In the genomic region with DNA sequence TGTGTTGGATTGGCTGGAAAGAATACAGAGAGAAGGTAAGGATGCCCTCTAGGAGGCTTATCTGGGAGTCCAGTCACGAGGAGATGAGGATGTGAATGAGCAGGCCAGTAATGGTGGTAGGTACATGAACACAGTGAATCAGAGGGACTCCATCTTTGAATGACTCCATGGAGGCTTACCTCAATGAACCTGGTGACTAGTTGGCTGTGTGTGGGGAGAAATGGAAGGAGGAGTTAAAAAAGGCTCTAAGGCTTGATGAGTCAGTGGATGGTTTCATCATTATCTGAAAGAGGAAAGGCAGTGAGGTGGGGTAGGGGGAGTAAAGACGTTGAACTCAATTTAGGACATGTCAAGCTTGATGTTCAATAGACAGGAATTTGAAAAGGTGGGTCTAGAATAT, we compare ENCODE assay signal across 1 cellular context.
TF ChIP-seq lines count a peak whose summit lies in the region.

No MANE protein-coding gene starts in this region.

TF ChIP-seq in GM23338, 12 proteins besides CTCF, POLR2A, EP300 and RAD21 (continued from another document):
- TF ChIP-seq, protein P1, sequence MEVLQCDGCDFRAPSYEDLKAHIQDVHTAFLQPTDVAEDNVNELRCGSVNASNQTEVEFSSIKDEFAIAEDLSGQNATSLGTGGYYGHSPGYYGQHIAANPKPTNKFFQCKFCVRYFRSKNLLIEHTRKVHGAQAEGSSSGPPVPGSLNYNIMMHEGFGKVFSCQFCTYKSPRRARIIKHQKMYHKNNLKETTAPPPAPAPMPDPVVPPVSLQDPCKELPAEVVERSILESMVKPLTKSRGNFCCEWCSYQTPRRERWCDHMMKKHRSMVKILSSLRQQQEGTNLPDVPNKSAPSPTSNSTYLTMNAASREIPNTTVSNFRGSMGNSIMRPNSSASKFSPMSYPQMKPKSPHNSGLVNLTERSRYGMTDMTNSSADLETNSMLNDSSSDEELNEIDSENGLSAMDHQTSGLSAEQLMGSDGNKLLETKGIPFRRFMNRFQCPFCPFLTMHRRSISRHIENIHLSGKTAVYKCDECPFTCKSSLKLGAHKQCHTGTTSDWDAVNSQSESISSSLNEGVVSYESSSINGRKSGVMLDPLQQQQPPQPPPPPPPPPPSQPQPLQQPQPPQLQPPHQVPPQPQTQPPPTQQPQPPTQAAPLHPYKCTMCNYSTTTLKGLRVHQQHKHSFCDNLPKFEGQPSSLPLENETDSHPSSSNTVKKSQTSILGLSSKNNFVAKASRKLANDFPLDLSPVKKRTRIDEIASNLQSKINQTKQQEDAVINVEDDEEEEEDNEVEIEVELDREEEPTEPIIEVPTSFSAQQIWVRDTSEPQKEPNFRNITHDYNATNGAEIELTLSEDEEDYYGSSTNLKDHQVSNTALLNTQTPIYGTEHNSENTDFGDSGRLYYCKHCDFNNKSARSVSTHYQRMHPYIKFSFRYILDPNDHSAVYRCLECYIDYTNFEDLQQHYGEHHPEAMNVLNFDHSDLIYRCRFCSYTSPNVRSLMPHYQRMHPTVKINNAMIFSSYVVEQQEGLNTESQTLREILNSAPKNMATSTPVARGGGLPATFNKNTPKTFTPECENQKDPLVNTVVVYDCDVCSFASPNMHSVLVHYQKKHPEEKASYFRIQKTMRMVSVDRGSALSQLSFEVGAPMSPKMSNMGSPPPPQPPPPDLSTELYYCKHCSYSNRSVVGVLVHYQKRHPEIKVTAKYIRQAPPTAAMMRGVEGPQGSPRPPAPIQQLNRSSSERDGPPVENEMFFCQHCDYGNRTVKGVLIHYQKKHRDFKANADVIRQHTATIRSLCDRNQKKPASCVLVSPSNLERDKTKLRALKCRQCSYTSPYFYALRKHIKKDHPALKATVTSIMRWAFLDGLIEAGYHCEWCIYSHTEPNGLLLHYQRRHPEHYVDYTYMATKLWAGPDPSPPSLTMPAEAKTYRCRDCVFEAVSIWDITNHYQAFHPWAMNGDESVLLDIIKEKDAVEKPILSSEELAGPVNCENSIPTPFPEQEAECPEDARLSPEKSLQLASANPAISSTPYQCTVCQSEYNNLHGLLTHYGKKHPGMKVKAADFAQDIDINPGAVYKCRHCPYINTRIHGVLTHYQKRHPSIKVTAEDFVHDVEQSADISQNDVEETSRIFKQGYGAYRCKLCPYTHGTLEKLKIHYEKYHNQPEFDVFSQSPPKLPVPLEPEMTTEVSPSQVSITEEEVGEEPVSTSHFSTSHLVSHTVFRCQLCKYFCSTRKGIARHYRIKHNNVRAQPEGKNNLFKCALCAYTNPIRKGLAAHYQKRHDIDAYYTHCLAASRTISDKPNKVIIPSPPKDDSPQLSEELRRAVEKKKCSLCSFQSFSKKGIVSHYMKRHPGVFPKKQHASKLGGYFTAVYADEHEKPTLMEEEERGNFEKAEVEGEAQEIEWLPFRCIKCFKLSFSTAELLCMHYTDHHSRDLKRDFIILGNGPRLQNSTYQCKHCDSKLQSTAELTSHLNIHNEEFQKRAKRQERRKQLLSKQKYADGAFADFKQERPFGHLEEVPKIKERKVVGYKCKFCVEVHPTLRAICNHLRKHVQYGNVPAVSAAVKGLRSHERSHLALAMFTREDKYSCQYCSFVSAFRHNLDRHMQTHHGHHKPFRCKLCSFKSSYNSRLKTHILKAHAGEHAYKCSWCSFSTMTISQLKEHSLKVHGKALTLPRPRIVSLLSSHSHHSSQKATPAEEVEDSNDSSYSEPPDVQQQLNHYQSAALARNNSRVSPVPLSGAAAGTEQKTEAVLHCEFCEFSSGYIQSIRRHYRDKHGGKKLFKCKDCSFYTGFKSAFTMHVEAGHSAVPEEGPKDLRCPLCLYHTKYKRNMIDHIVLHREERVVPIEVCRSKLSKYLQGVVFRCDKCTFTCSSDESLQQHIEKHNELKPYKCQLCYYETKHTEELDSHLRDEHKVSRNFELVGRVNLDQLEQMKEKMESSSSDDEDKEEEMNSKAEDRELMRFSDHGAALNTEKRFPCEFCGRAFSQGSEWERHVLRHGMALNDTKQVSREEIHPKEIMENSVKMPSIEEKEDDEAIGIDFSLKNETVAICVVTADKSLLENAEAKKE (CRISPR knock-in tag; IDR thresholded peaks at IDR 0.05) = no peak
TF ChIP-seq in GM23338: peak in this region for 0.
